19 cellular contexts compared by ENCODE assay signal in genomic region chr1:173137116-173137515, GRCh38.
DNase-seq lines count a peak whose midpoint lies in the region; ATAC-seq, FAIRE-seq and TF ChIP-seq lines count a peak whose summit lies in the region.
"Had no signal": no experiment of that assay in that cellular context is flagged by ENCODE, and none has a peak within 500 bp of the region (broad histone marks: within the 10 kb centered on the region; RNA-seq: fewer than 3 reads in every experiment).

No MANE protein-coding gene starts in this region.

- peaks cover 7% of the 10 kb centered on the region for H3F3A ChIP-seq in SK-N-SH (replicated peaks; ENCODE audit: insufficient read depth)

- H3K27ac Mint-ChIP-seq in activated T-helper 17 cell treated with anti-CD3 and anti-CD28 coated beads, Interleukin-2, amount 50 U/mL, for 72 hours: no peak overlapping the region

- CTCF ChIA-PET in A549 (lab: Yijun Ruan, JAX): no interaction called here
- CTCF ChIA-PET in SK-N-SH (lab: Yijun Ruan, JAX): no interaction called here

- no peaks in the 10 kb centered on the region for H4K20me1 ChIP-seq in SK-N-SH (ENCODE audit: insufficient read depth)

- no peak for FAIRE-seq in A549 (lab: Jason Lieb, UNC)
- FAIRE-seq: A204.1, K562 had no signal

- TF ChIP-seq CTCF in A549 (IDR thresholded peaks at IDR 0.05) (no peak), SK-N-SH (IDR thresholded peaks at IDR 0.05) (no peak), cardiac fibroblast (IDR thresholded peaks at IDR 0.05; ENCODE audit: low read depth, low read length) (no peak)

- POLR2A ChIA-PET in A549 (lab: Yijun Ruan, JAX) (no interaction called here), SK-N-SH (lab: Yijun Ruan, JAX) (no interaction called here)

- no peaks in the 10 kb centered on the region for H3K9me2 ChIP-seq in SK-N-SH

- no peak for TF ChIP-seq RAD21 in A549 (conservative IDR thresholded peaks at IDR 0.05 in 1 of 2, IDR thresholded peaks at IDR 0.05 in 1 of 2)
- TF ChIP-seq RAD21 in SK-N-SH (IDR thresholded peaks at IDR 0.05; ENCODE audit: low read length): no peak

- no peak overlapping the region for H3K9ac ChIP-seq in SK-N-SH

- H3K27ac ChIP-seq in A549 (no peak overlapping the region), SK-N-SH (ENCODE audit: low read depth in 2 of 2, low read length in 1 of 2) (peak overlapping the region in 1 of 2 experiments; percentile 36; a peak in 1 of 4 replicates)
- H3K27ac ChIP-seq: C4-2B, PC-9 had no signal

- no peaks in the 10 kb centered on the region for H3K9me3 ChIP-seq in A549
- H3K9me3 ChIP-seq in SK-N-SH: no peaks in the 10 kb centered on the region

- no peaks in the 10 kb centered on the region for H3K36me3 Mint-ChIP-seq in activated T-helper 17 cell treated with anti-CD3 and anti-CD28 coated beads, Interleukin-2, amount 50 U/mL, for 72 hours (ENCODE audit: low read depth)

- H2AFZ ChIP-seq in SK-N-SH (ENCODE audit: low read depth): no peak overlapping the region
- H2AFZ ChIP-seq: PC-9 had no signal

- no peaks in the 10 kb centered on the region for H3K4me1 Mint-ChIP-seq in activated T-helper 17 cell treated with anti-CD3 and anti-CD28 coated beads, Interleukin-2, amount 50 U/mL, for 72 hours

- no peaks in the 10 kb centered on the region for H3K36me3 ChIP-seq in SK-N-SH (replicated peaks in 1 of 2; ENCODE audit: control insufficient read depth in 1 of 2, insufficient read depth in 2 of 2, low read length in 1 of 2)

- DNase-seq in A549 (ENCODE audit: low read depth in 1 of 2, low spot score in 1 of 2) (no peak), SK-N-SH (no peak), cardiac fibroblast (ENCODE audit: low read depth in 2 of 2) (peak; percentile 23 to 65), hepatic stellate cell (ENCODE audit: low spot score) (peak; percentile 25), pons (ENCODE audit: low spot score) (no peak), NCI-H510A treated with DMSO at 0.1 percent for 48 hours (lab: John Stamatoyannopoulos, UW) (no peak)
- DNase-seq: COR-L47, DMS153, H7, NCI-H1436, NCI-H2029 treated with DMSO at 0.1 percent for 48 hours, NCI-H2171 treated with DMSO at 0.1 percent for 48 hours, NCI-H82, PC-9 had no signal

- H3K4me3 ChIP-seq in A549 (no peak overlapping the region), SK-N-SH (ENCODE audit: low read depth in 2 of 2, low read length in 1 of 2) (no peak overlapping the region), cardiac fibroblast (replicated peaks in 1 of 2; ENCODE audit: low read depth in 2 of 2, low read length in 2 of 2) (no peak overlapping the region)
- H3K4me3 ChIP-seq: K562, PC-9 had no signal

- no peaks in the 10 kb centered on the region for H3K9me3 Mint-ChIP-seq in activated T-helper 17 cell treated with anti-CD3 and anti-CD28 coated beads, Interleukin-2, amount 50 U/mL, for 72 hours

- TF ChIP-seq EP300 in A549 (IDR thresholded peaks at IDR 0.05): no peak
- TF ChIP-seq EP300 in SK-N-SH (IDR thresholded peaks at IDR 0.05; ENCODE audit: borderline replicate concordance in 1 of 2, low read depth in 1 of 2, low read length in 1 of 2): no peak

- no peak for TF ChIP-seq POLR2A in A549 (IDR thresholded peaks at IDR 0.05; ENCODE audit: low read length)

- ATAC-seq in A549 (no peak), HG03196 (IDR thresholded peaks at IDR 0.05; ENCODE audit: unreplicated experiment) (no peak)
- no peak for ATAC-seq in activated T-helper 17 cell treated with anti-CD3 and anti-CD28 coated beads, Interleukin-2, amount 50 U/mL, for 72 hours (replicated peaks)
- ATAC-seq: K562 had no signal

- H3K4me1 ChIP-seq in A549: 0 out of 3 replicates have a peak, but pooled peaks cover 4% of the 10 kb centered on the region
- peaks cover 0 to 5% of the 10 kb centered on the region in 2 experiments; a peak in 2 of 4 replicates for H3K4me1 ChIP-seq in SK-N-SH (ENCODE audit: control insufficient read depth in 1 of 2, insufficient read depth in 2 of 2, low read depth in 1 of 2, low read length in 1 of 2)

- no peaks in the 10 kb centered on the region for H3K79me2 ChIP-seq in SK-N-SH (ENCODE audit: insufficient read depth)

- H3K4me3 Mint-ChIP-seq in activated T-helper 17 cell treated with anti-CD3 and anti-CD28 coated beads, Interleukin-2, amount 50 U/mL, for 72 hours: no peak overlapping the region

- no peaks in the 10 kb centered on the region for H3K27me3 Mint-ChIP-seq in activated T-helper 17 cell treated with anti-CD3 and anti-CD28 coated beads, Interleukin-2, amount 50 U/mL, for 72 hours

- H3K4me2 ChIP-seq in A549 (peak overlapping the region; percentile 14; the same call in 2 of the 3 replicates), SK-N-SH (no peak overlapping the region)
- H3K4me2 ChIP-seq: PC-9 had no signal

- no peaks in the 10 kb centered on the region for H3K27me3 ChIP-seq in SK-N-SH (ENCODE audit: insufficient read depth)

- 56% methylated on average over 2 of the region's 2 CpGs for WGBS in A549 (ENCODE audit: missing lambda C conversion rate)
- WGBS in SK-N-SH (ENCODE audit: low lambda C conversion rate): 37% methylated on average over 2 of the region's 2 CpGs

TF ChIP-seq in A549, 52 proteins besides CTCF, POLR2A, EP300 and RAD21:
- TF ChIP-seq CEBPB (IDR thresholded peaks at IDR 0.05) (peak in 1 of 2 experiments; percentile 14; a peak in 1 of 4 replicates), ESRRA (IDR thresholded peaks at IDR 0.05; ENCODE audit: borderline replicate concordance, low read length) (no peak)

TF ChIP-seq in SK-N-SH, 30 proteins besides CTCF, POLR2A, EP300 and RAD21:
- TF ChIP-seq RFX5 (IDR thresholded peaks at IDR 0.05; ENCODE audit: low read length) (no peak), JUND (IDR thresholded peaks at IDR 0.05) (peak; percentile 17; the same call in 1 of the 2 replicates), NFIC (IDR thresholded peaks at IDR 0.05; ENCODE audit: borderline replicate concordance) (no peak), TCF12 (IDR thresholded peaks at IDR 0.05) (0 out of 2 replicates have a peak, but pooled peaks have one; percentile 4)
- TF ChIP-seq, protein P1, sequence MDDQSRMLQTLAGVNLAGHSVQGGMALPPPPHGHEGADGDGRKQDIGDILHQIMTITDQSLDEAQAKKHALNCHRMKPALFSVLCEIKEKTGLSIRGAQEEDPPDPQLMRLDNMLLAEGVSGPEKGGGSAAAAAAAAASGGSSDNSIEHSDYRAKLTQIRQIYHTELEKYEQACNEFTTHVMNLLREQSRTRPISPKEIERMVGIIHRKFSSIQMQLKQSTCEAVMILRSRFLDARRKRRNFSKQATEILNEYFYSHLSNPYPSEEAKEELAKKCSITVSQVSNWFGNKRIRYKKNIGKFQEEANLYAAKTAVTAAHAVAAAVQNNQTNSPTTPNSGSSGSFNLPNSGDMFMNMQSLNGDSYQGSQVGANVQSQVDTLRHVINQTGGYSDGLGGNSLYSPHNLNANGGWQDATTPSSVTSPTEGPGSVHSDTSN (IDR thresholded peaks at IDR 0.05): peak; percentile 43

Comparison
In these comparisons a context has a peak if more than half of its experiments do, and no peak if none do; other contexts are left out.
1. DNase-seq: peak in cardiac fibroblast (2 of 2) and hepatic stellate cell (single experiment); none in A549 (0 of 2), SK-N-SH (single experiment), pons (single experiment) and NCI-H510A treated with DMSO at 0.1 percent for 48 hours (single experiment).